ENCODE assay signal across 27 cellular contexts in the genomic region with DNA sequence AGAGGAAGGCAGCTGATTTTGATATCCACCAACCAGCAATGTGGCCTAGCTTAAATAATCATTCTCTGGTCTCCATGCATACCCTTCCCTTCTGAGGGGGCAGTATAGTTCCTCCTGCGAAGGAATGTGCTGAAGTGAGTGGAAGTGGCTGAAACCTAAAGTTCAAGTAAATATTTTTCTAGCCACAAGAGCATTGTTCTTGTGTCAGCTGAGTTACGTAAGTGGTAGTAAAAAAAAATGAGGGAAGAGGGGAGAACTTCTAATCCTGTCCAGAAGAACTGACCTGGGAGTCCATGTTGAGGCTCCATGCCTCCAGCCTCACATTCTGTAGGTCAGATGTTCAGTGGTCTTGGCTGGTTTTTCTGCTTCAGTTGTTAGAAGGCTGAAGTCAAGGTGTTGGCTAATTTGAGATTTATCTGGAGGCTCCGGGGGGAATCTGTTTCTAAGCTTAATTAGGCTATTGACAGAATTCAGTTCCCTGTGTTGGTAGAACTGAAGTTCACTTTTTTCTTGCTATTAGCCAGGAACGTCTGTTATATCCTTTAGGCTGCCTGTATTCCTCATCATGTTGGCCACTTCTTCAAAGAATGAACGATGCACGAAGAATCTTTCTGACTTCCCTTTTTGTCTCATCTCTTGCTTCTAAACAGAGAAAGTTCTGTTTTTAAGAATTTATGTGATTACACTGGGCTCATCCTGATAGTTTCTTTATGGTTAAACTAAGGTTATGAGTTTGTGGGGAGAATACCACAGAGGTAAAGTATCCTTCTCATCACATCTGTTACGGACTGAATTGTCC.
DNase-seq lines count a peak whose midpoint lies in the region; FAIRE-seq and TF ChIP-seq lines count a peak whose summit lies in the region.
"Had no signal": no experiment of that assay in that cellular context is flagged by ENCODE, and none has a peak within 500 bp of the region (broad histone marks: within the 10 kb centered on the region; RNA-seq: fewer than 3 reads in every experiment).

No MANE protein-coding gene starts in this region.

- no peaks in the 10 kb centered on the region for H3K79me1 ChIP-seq in mesendoderm (ENCODE audit: low read length)

- H4K5ac ChIP-seq in mesendoderm (ENCODE audit: low read length) = no peak overlapping the region

- H2BK5ac ChIP-seq in mesendoderm (ENCODE audit: low read length) = no peak overlapping the region

- H3K56ac ChIP-seq in mesendoderm (ENCODE audit: low read length) = no peak overlapping the region

- no peak overlapping the region for H2BK120ac ChIP-seq in mesendoderm (ENCODE audit: low read depth, low read length)

- peaks cover 11% of the 10 kb centered on the region for H3K4me1 Mint-ChIP-seq in endothelial cell (ENCODE audit: unreplicated experiment)
- H3K4me1 Mint-ChIP-seq: immature natural killer cell had no signal

- H3K27ac Mint-ChIP-seq in endothelial cell (ENCODE audit: unreplicated experiment) = peak overlapping the region; percentile 70
- H3K27ac Mint-ChIP-seq: H9; immature natural killer cell; stimulated activated naive CD8-positive, alpha-beta T cell treated with anti-CD3 and anti-CD28 coated beads, Interleukin-15, Interleukin-2, amounts not matched to agents 100 ng/mL and 50 ng/mL, for 24 hours; T-helper 1 cell treated with Interleukin-12 subunit alpha and Interleukin-12 subunit beta and Interleukin-4 antibody, amounts not matched to agents 30 μg/mL and 1 μg/mL, for 36 hours had no signal

- DNase-seq in GM18507 (ENCODE audit: extremely low spot score, insufficient read length, low read depth) = no peak
- peak; percentile 7 for DNase-seq in RPMI8226
- no peak for DNase-seq in endothelial cell (ENCODE audit: low spot score)
- peak; percentile 18 for DNase-seq in mesendoderm
- DNase-seq in SK-N-DZ (ENCODE audit: low spot score) = no peak
- DNase-seq in NCI-H1105 treated with DMSO at 0.1 percent for 48 hours (lab: John Stamatoyannopoulos, UW) = no peak
- no peak for DNase-seq in caudate nucleus (lab: John Stamatoyannopoulos, UW)
- DNase-seq in Karpas-422 = no peak
- DNase-seq: activated naive CD4-positive, alpha-beta T cell treated with Interleukin-2 at 50 U/mL for 16 hours; activated T-cell treated with anti-CD3 and anti-CD28 coated beads, Interleukin-2, amount 50 U/mL, for 48 hours; adrenal gland; brain microvascular endothelial cell; effector CD8-positive, alpha-beta T cell; H9; immature natural killer cell; mucosa of descending colon; NCI-H146; NCI-H510A treated with DMSO at 0.1 percent for 48 hours; NK-92 treated with Interleukin-12 subunit alpha and Interleukin-12 subunit beta, amount 100 ng/mL, for 24 hours; stimulated activated CD4-positive, alpha-beta T cell treated with anti-CD3 and anti-CD28 coated beads, Interleukin-15, amount 100 ng/mL, for 24 hours had no signal

- H3K36me3 ChIP-seq in mesendoderm (ENCODE audit: control insufficient read depth, insufficient read depth, low read length) (no peaks in the 10 kb centered on the region), Karpas-422 (ENCODE audit: insufficient read depth, low read length) (no peaks in the 10 kb centered on the region)
- H3K36me3 ChIP-seq: adrenal gland, brain microvascular endothelial cell, esophagus muscularis mucosa had no signal

- H3K23ac ChIP-seq in mesendoderm (ENCODE audit: low read length) = no peak overlapping the region

- TF ChIP-seq CTCF in endothelial cell (IDR thresholded peaks at IDR 0.05; ENCODE audit: unreplicated experiment) = no peak

- no peaks in the 10 kb centered on the region for H3K9me3 ChIP-seq in Karpas-422 (ENCODE audit: low read length)
- H3K9me3 ChIP-seq: adrenal gland, esophagus muscularis mucosa, mucosa of descending colon had no signal

- H3K4me1 ChIP-seq in mesendoderm (ENCODE audit: control insufficient read depth, low read depth, low read length) (no peaks in the 10 kb centered on the region), Karpas-422 (ENCODE audit: low read length) (no peaks in the 10 kb centered on the region)
- H3K4me1 ChIP-seq: adrenal gland, esophagus muscularis mucosa, parathyroid adenoma had no signal

- H3K27me3 Mint-ChIP-seq in endothelial cell (ENCODE audit: unreplicated experiment) = no peaks in the 10 kb centered on the region

- H4K20me1 ChIP-seq in Karpas-422 (ENCODE audit: insufficient read depth, low read depth, low read length) = no peaks in the 10 kb centered on the region

- no peak overlapping the region for H4K8ac ChIP-seq in mesendoderm (ENCODE audit: low read depth, low read length)

- no peak overlapping the region for H3K4ac ChIP-seq in mesendoderm (ENCODE audit: low read depth, low read length)

- no peaks in the 10 kb centered on the region for H3K27me3 ChIP-seq in mesendoderm (ENCODE audit: insufficient read depth, low read length, poor library complexity)
- no peaks in the 10 kb centered on the region for H3K27me3 ChIP-seq in Karpas-422 (ENCODE audit: low read length)
- H3K27me3 ChIP-seq: brain microvascular endothelial cell had no signal

- H3K79me2 ChIP-seq in mesendoderm (ENCODE audit: control insufficient read depth, insufficient read depth, low read length) (no peaks in the 10 kb centered on the region), Karpas-422 (ENCODE audit: low read length) (no peaks in the 10 kb centered on the region)
- H3K79me2 ChIP-seq: parathyroid adenoma had no signal

- H3K9me2 ChIP-seq in Karpas-422 (replicated peaks; ENCODE audit: insufficient read depth, low read length) = no peaks in the 10 kb centered on the region

- H3K9ac ChIP-seq in mesendoderm (ENCODE audit: low read length) (no peak overlapping the region), Karpas-422 (ENCODE audit: low read length) (no peak overlapping the region)
- H3K9ac ChIP-seq: parathyroid adenoma had no signal

- peak; percentile 18 for FAIRE-seq in GM18507 (lab: Jason Lieb, UNC)
- FAIRE-seq: colon, frontal cortex had no signal

- no peak overlapping the region for H3K27ac ChIP-seq in mesendoderm (ENCODE audit: low read depth, low read length)
- no peak overlapping the region for H3K27ac ChIP-seq in caudate nucleus (ENCODE audit: low read depth, low read length)
- H3K27ac ChIP-seq in Karpas-422 (ENCODE audit: low read length) = no peak overlapping the region
- H3K27ac ChIP-seq: adrenal gland, brain microvascular endothelial cell, C4-2B, esophagus muscularis mucosa, parathyroid adenoma had no signal

- H3K36me3 Mint-ChIP-seq in endothelial cell (ENCODE audit: low read depth, unreplicated experiment) = no peaks in the 10 kb centered on the region
- H3K36me3 Mint-ChIP-seq: immature natural killer cell had no signal

- H3K4me2 ChIP-seq in mesendoderm (ENCODE audit: low read length) (no peak overlapping the region), Karpas-422 (ENCODE audit: low read depth, low read length, poor library complexity, severe bottlenecking) (no peak overlapping the region)

- no peak overlapping the region for H2AK5ac ChIP-seq in mesendoderm (ENCODE audit: low read length)

- H3K18ac ChIP-seq in mesendoderm (ENCODE audit: low read length) = no peak overlapping the region

- H2BK15ac ChIP-seq in mesendoderm (replicated peaks; ENCODE audit: low read depth) = no peak overlapping the region

- no CpG with 5 or more reads among the region's 7 CpGs for WGBS in mesendoderm (ENCODE audit: extremely low coverage, insufficient coverage, low lambda C conversion rate)

- no peaks in the 10 kb centered on the region for H3K9me3 Mint-ChIP-seq in endothelial cell (ENCODE audit: unreplicated experiment)
- H3K9me3 Mint-ChIP-seq: stimulated activated naive CD8-positive, alpha-beta T cell treated with anti-CD3 and anti-CD28 coated beads, Interleukin-15, Interleukin-2, amounts not matched to agents 100 ng/mL and 50 ng/mL, for 24 hours; T-helper 1 cell treated with Interleukin-12 subunit alpha and Interleukin-12 subunit beta and Interleukin-4 antibody, amounts not matched to agents 30 μg/mL and 1 μg/mL, for 36 hours had no signal

- H3K4me3 ChIP-seq in mesendoderm (ENCODE audit: low read length) (no peak overlapping the region), Karpas-422 (ENCODE audit: low read length) (no peak overlapping the region)
- H3K4me3 ChIP-seq: adrenal gland, esophagus muscularis mucosa, mucosa of descending colon had no signal

- H3K4me3 Mint-ChIP-seq in endothelial cell (ENCODE audit: unreplicated experiment) = no peak overlapping the region
- H3K4me3 Mint-ChIP-seq: H9; immature natural killer cell; stimulated activated naive CD8-positive, alpha-beta T cell treated with anti-CD3 and anti-CD28 coated beads, Interleukin-15, Interleukin-2, amounts not matched to agents 100 ng/mL and 50 ng/mL, for 24 hours; T-helper 1 cell treated with Interleukin-12 subunit alpha and Interleukin-12 subunit beta and Interleukin-4 antibody, amounts not matched to agents 30 μg/mL and 1 μg/mL, for 36 hours had no signal

- H2AFZ ChIP-seq in Karpas-422 (ENCODE audit: low read length) = no peak overlapping the region
- H2AFZ ChIP-seq: parathyroid adenoma had no signal

Comparison
In these comparisons a context has a peak if more than half of its experiments do, and no peak if none do; other contexts are left out.
1. DNase-seq: peak in RPMI8226 (single experiment) and mesendoderm (single experiment); none in GM18507 (single experiment), endothelial cell (single experiment), SK-N-DZ (single experiment), NCI-H1105 treated with DMSO at 0.1 percent for 48 hours (single experiment), caudate nucleus (0 of 61) and Karpas-422 (single experiment).